In the genomic region with DNA sequence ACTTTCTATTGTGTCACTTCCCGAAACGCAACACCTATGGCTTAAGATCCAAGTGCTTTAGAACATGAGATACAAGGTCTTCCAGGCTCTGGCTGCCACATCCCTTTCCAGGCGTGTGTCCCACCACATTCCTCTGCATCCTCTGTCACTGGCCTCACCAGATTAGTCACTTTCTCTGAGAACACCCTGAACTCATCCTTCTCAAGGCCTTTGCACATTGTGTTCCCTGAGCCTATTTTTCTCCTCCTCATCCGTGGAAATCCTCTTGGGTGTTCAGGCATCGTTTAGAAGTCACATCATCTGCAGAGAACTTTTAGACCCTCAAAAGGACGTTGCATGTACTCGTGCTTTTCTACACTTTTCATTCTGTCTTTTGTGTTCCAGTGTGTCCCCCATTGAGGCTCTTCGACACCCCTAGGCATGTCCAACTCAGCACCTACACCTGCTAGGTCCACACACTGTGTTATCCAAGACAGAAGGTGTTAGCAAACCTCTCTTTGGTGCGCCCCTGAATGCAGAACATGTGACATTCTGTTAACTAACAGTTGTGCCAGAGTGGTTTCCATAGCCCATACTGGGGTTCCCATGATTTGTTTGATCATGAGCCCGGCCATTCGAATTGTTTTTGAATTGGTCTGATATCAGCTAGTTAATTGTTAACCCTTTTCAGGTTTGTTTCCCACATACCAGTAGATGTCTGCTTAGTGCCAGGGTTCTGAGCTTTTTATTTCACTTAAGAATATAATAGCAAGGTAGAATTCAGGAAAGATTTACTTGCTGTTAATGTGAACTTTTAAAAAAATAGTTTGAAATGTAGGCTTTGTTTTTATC, we compare ENCODE assay signal across 11 cellular contexts.
DNase-seq lines count a peak whose midpoint lies in the region; ATAC-seq and TF ChIP-seq lines count a peak whose summit lies in the region.
"Had no signal": no experiment of that assay in that cellular context is flagged by ENCODE, and none has a peak within 500 bp of the region (broad histone marks: within the 10 kb centered on the region; RNA-seq: fewer than 3 reads in every experiment).

No MANE protein-coding gene starts in this region.

- peak overlapping the region; percentile 91 for H3K27ac ChIP-seq in right cardiac atrium (ENCODE audit: low read length)
- peak overlapping the region; percentile 84 to 97 (median 93) for H3K27ac ChIP-seq in sigmoid colon
- H3K27ac ChIP-seq: C4-2B had no signal

- intact Hi-C loops in Calu3 (cut with micrococcal nuclease; ENCODE audit: unreplicated experiment) = no loop called here
- intact Hi-C loops in MCF 10A (cut with micrococcal nuclease) = no loop called here
- intact Hi-C loops in right cardiac atrium (cut with DNase I) = no loop called here
- intact Hi-C loops in sigmoid colon (cut with DNase I) = loop anchor here (2.0 to 5.0 kb wide), 2 partner anchors 46 to 726 kb away; no protein-coding TSS in a partner anchor

- no TSS peak for BruUV-seq in Calu3 (replicated peaks; lab: Mats Ljungman, UMichigan)
- BruUV-seq in MCF 10A (replicated peaks; lab: Mats Ljungman, UMichigan) = no TSS peak

- CTCF ChIA-PET in Calu3 (lab: Charles Lee) (interaction anchor here (0.6 to 1.5 kb wide), 2 partner anchors 253 to 481 kb away, joined by 3 read pairs; no protein-coding TSS in a partner anchor), MCF 10A (lab: Yijun Ruan, JAX) (interaction anchor here (0.6 kb wide), 1 partner anchor 409 kb away, joined by 3 read pairs; no protein-coding TSS in a partner anchor)

- H3K4me3 ChIP-seq in right cardiac atrium (ENCODE audit: low read length) (no peak overlapping the region), sigmoid colon (peak overlapping the region in 2 of 4 donors; percentile 22 to 25)

- DNase-seq in Calu3 (no peak), MCF 10A (ENCODE audit: unreplicated experiment) (peak; percentile 52), right cardiac atrium (peak in 2 of 3 donors; percentile 31 to 59), sigmoid colon (peak; percentile 91), iPS-NIHi7 (ENCODE audit: extremely low spot score) (no peak), HuH-7.5 (ENCODE audit: low spot score) (no peak)
- no peak for DNase-seq in stimulated activated naive CD8-positive, alpha-beta T cell treated with anti-CD3 and anti-CD28 coated beads, Interleukin-15, Interleukin-2, amounts not matched to agents 100 U/mL and 50 U/mL, for 24 hours
- DNase-seq in activated effector memory CD4-positive, alpha-beta T cell treated with Interleukin-2 at 50 U/mL for 16 hours = no peak
- DNase-seq: NCI-H82 had no signal

- H3K4me1 Mint-ChIP-seq in Calu3 (ENCODE audit: low read depth, unreplicated experiment) (peaks cover 78% of the 10 kb centered on the region), MCF 10A (ENCODE audit: insufficient read depth, unreplicated experiment) (peaks cover 33% of the 10 kb centered on the region)

- ATAC-seq in right cardiac atrium = peak; percentile 90 to 92
- no peak for ATAC-seq in stimulated activated naive CD8-positive, alpha-beta T cell treated with anti-CD3 and anti-CD28 coated beads, Interleukin-15, Interleukin-2, amounts not matched to agents 100 U/mL and 50 U/mL, for 24 hours

- POLR2A ChIA-PET in MCF 10A (lab: Yijun Ruan, JAX) = interaction anchor here (0.8 to 1.1 kb wide), 2 partner anchors 68 to 475 kb away, joined by 3 to 4 read pairs; a partner anchor contains a TSS

- peaks cover 25% of the 10 kb centered on the region for H3K4me1 ChIP-seq in right cardiac atrium (ENCODE audit: control insufficient read depth, insufficient read depth, low read length)
- H3K4me1 ChIP-seq in sigmoid colon = peaks cover 2 to 99% (median 95%) of the 10 kb centered on the region in 4 donors

- no peaks in the 10 kb centered on the region for H3K9me3 ChIP-seq in right cardiac atrium (ENCODE audit: control insufficient read depth, low read length)
- no peaks in the 10 kb centered on the region for H3K9me3 ChIP-seq in sigmoid colon

- TF ChIP-seq EP300 in sigmoid colon (IDR thresholded peaks at IDR 0.05) = peak; percentile 95 to 100 (median 100)

- no peak for TF ChIP-seq POLR2A in sigmoid colon (IDR thresholded peaks at IDR 0.05)

- H3K9me3 Mint-ChIP-seq in Calu3 (ENCODE audit: low read depth, unreplicated experiment) = peaks cover 3% of the 10 kb centered on the region
- H3K9me3 Mint-ChIP-seq in MCF 10A (ENCODE audit: unreplicated experiment) = no peaks in the 10 kb centered on the region
- H3K9me3 Mint-ChIP-seq: T-helper 1 cell treated with Interleukin-12 subunit alpha and Interleukin-12 subunit beta and Interleukin-4 antibody, amounts not matched to agents 30 μg/mL and 1 μg/mL, for 36 hours had no signal

- 68% methylated on average over 11 of the region's 11 CpGs for WGBS in right cardiac atrium
- 74 to 83% methylated on average over 11 of the region's 11 CpGs for WGBS in sigmoid colon, 2 donors

- TF ChIP-seq CTCF in Calu3 (IDR thresholded peaks at IDR 0.05; ENCODE audit: unreplicated experiment) (no peak), MCF 10A (IDR thresholded peaks at IDR 0.05; ENCODE audit: unreplicated experiment) (no peak), sigmoid colon (IDR thresholded peaks at IDR 0.05) (no peak)

- peaks cover 11% of the 10 kb centered on the region for H3K36me3 Mint-ChIP-seq in Calu3 (ENCODE audit: insufficient read depth, unreplicated experiment)
- H3K36me3 Mint-ChIP-seq in MCF 10A (ENCODE audit: insufficient read depth, unreplicated experiment) = peaks cover 7% of the 10 kb centered on the region

- H3K4me3 Mint-ChIP-seq in Calu3 (ENCODE audit: low read depth, unreplicated experiment) = peak overlapping the region; percentile 19
- H3K4me3 Mint-ChIP-seq in MCF 10A (ENCODE audit: unreplicated experiment) = peak overlapping the region; percentile 16
- H3K4me3 Mint-ChIP-seq: T-helper 1 cell treated with Interleukin-12 subunit alpha and Interleukin-12 subunit beta and Interleukin-4 antibody, amounts not matched to agents 30 μg/mL and 1 μg/mL, for 36 hours had no signal

- H3K27me3 Mint-ChIP-seq in Calu3 (ENCODE audit: unreplicated experiment) = no peaks in the 10 kb centered on the region
- no peaks in the 10 kb centered on the region for H3K27me3 Mint-ChIP-seq in MCF 10A (ENCODE audit: insufficient read depth, unreplicated experiment)

- peak overlapping the region; percentile 62 for H3K27ac Mint-ChIP-seq in Calu3 (ENCODE audit: unreplicated experiment)
- H3K27ac Mint-ChIP-seq in MCF 10A (ENCODE audit: low read depth, unreplicated experiment) = peak overlapping the region; percentile 20
- H3K27ac Mint-ChIP-seq: T-helper 1 cell treated with Interleukin-12 subunit alpha and Interleukin-12 subunit beta and Interleukin-4 antibody, amounts not matched to agents 30 μg/mL and 1 μg/mL, for 36 hours had no signal

- no peaks in the 10 kb centered on the region for H3K27me3 ChIP-seq in right cardiac atrium (ENCODE audit: control insufficient read depth, insufficient read depth)
- H3K27me3 ChIP-seq in sigmoid colon = no peaks in the 10 kb centered on the region

- no peaks in the 10 kb centered on the region for H3K36me3 ChIP-seq in sigmoid colon

Comparison
In these comparisons a context has a peak if more than half of its experiments do, and no peak if none do; other contexts are left out.
1. DNase-seq: peak in MCF 10A (single experiment), right cardiac atrium (2 of 3) and sigmoid colon (single experiment); none in Calu3 (single experiment), iPS-NIHi7 (single experiment), HuH-7.5 (single experiment), stimulated activated naive CD8-positive, alpha-beta T cell treated with anti-CD3 and anti-CD28 coated beads, Interleukin-15, Interleukin-2, amounts not matched to agents 100 U/mL and 50 U/mL, for 24 hours (single experiment) and activated effector memory CD4-positive, alpha-beta T cell treated with Interleukin-2 at 50 U/mL for 16 hours (single experiment).